ENCODE assay signal across 9 cellular contexts in genomic region chr4:140567722-140568121, GRCh38. TPM values are rescaled to one million over a fixed set of nuclear protein-coding genes. Genes with fewer than 3 reads are reported as not detected.
DNase-seq lines count a peak whose midpoint lies in the region; TF ChIP-seq lines count a peak whose summit lies in the region.
"Had no signal": no experiment of that assay in that cellular context is flagged by ENCODE, and none has a peak within 500 bp of the region (broad histone marks: within the 10 kb centered on the region; RNA-seq: fewer than 3 reads in every experiment).

No MANE protein-coding gene starts in this region.

- no peak overlapping the region for H3K27ac Mint-ChIP-seq in HFFc6

- intact Hi-C loops in dorsolateral prefrontal cortex (cut with DNase I), result no loop called here

- H3K9me3 Mint-ChIP-seq in HFFc6, result peaks cover 20% of the 10 kb centered on the region; the same call in 1 of the 2 replicates

- H3K4me3 ChIP-seq in adipocyte (ENCODE audit: low read length) (peak overlapping the region; percentile 67), iPS-20b (ENCODE audit: low read length) (peak overlapping the region; percentile 77), skeletal muscle satellite cell (ENCODE audit: low read length) (peak overlapping the region; percentile 49), dorsolateral prefrontal cortex (peak overlapping the region in 12 of 59 donors; percentile 5 to 67 (median 24))

- H3K9me3 ChIP-seq in adipocyte (ENCODE audit: control insufficient read depth, low read length) (peaks cover 27% of the 10 kb centered on the region), iPS-20b (ENCODE audit: insufficient read depth, low read depth, low read length) (no peaks in the 10 kb centered on the region; the same call in 1 of the 2 replicates), skeletal muscle satellite cell (replicated peaks; ENCODE audit: low read length) (peaks cover 8% of the 10 kb centered on the region)

- DNase-seq in HFFc6 (no peak), adipocyte (ENCODE audit: low read depth) (peak; percentile 21), dorsolateral prefrontal cortex (no peak), NCI-H226 (no peak)
- no peak for DNase-seq in stimulated activated CD4-positive, alpha-beta T cell treated with anti-CD3 and anti-CD28 coated beads, Interleukin-4, amount 100 ng/mL, for 4 hours
- no peak for DNase-seq in activated CD4-positive, CD25-positive, alpha-beta regulatory T cell treated with anti-CD3 and anti-CD28 coated beads, Interleukin-2, amount 50 U/mL, for 72 hours

- TF ChIP-seq CTCF in HFFc6 (IDR thresholded peaks at IDR 0.05) (no peak), dorsolateral prefrontal cortex (IDR thresholded peaks at IDR 0.05 in 54 of 56, conservative IDR thresholded peaks at IDR 0.05 in 2 of 56; ENCODE audit: low read depth in 1 of 56, partially characterized antibody in 56 of 56) (no peak)

- peaks cover 31% of the 10 kb centered on the region for H3K27me3 Mint-ChIP-seq in HFFc6 (ENCODE audit: insufficient read depth)

- peak overlapping the region; percentile 18; the same call in 1 of the 2 replicates for H3K4me3 Mint-ChIP-seq in HFFc6

- H3K9ac ChIP-seq in adipocyte (ENCODE audit: low read length), result no peak overlapping the region
- no peak overlapping the region for H3K9ac ChIP-seq in iPS-20b (ENCODE audit: low read depth, low read length)
- H3K9ac ChIP-seq in skeletal muscle satellite cell (ENCODE audit: low read depth, low read length), result no peak overlapping the region

- H3K27me3 ChIP-seq in adipocyte (replicated peaks; ENCODE audit: control insufficient read depth, insufficient read depth, low read length) (peaks cover 56% of the 10 kb centered on the region), iPS-20b (ENCODE audit: insufficient read depth, low read length) (peaks cover 80% of the 10 kb centered on the region), skeletal muscle satellite cell (ENCODE audit: control insufficient read depth, insufficient read depth, low read length) (peaks cover 86% of the 10 kb centered on the region), dorsolateral prefrontal cortex (peaks cover 6 to 74% (median 47%) of the 10 kb centered on the region in 45 donors)

- peak overlapping the region; percentile 69 for H3K4me2 ChIP-seq in skeletal muscle satellite cell (ENCODE audit: low read length)

- H3K4me1 ChIP-seq in adipocyte (ENCODE audit: control insufficient read depth, insufficient read depth, low read length), result peaks cover 18% of the 10 kb centered on the region
- peaks cover 9% of the 10 kb centered on the region; the same call in 1 of the 2 replicates for H3K4me1 ChIP-seq in iPS-20b (ENCODE audit: insufficient read depth, low read length)
- H3K4me1 ChIP-seq in skeletal muscle satellite cell (ENCODE audit: control insufficient read depth, insufficient read depth, low read length), result peaks cover 14% of the 10 kb centered on the region

- 0 out of 2 replicates have a peak, but pooled peaks cover 4% of the 10 kb centered on the region for H3K36me3 Mint-ChIP-seq in HFFc6 (ENCODE audit: low read depth)

- no peaks in the 10 kb centered on the region for H3K4me1 Mint-ChIP-seq in HFFc6 (ENCODE audit: low read depth)

- no peak overlapping the region for H3K27ac ChIP-seq in iPS-20b (ENCODE audit: low read length)
- H3K27ac ChIP-seq in dorsolateral prefrontal cortex, result no peak overlapping the region

- no peaks in the 10 kb centered on the region for H3K36me3 ChIP-seq in adipocyte (ENCODE audit: control insufficient read depth, insufficient read depth, low read length, severe bottlenecking)
- no peaks in the 10 kb centered on the region for H3K36me3 ChIP-seq in iPS-20b (ENCODE audit: insufficient read depth, low read depth, low read length)
- no peaks in the 10 kb centered on the region for H3K36me3 ChIP-seq in skeletal muscle satellite cell (ENCODE audit: insufficient read depth, low read length)

RNA-seq across cellular contexts. Expression of gene UCP1, which starts 1.0 kb away (rescaled TPM):
- total RNA-seq in HFFc6 (2021; fragmentation: NEBNext Ultra II Directional; extraction: Animal tissue kit (Norgen Biotek cat#: 25700)), result not detected
- not detected in 2 replicates for total RNA-seq in skeletal muscle satellite cell (2012; rRNA removed)
- not detected for total RNA-seq in dorsolateral prefrontal cortex
- total RNA-seq: activated CD8-positive, alpha-beta memory T cell treated with anti-CD3 and anti-CD28 coated beads for 36 hours had no signal

RNA-seq across cellular contexts. Expression of gene ELMOD2, which starts 43.8 kb away (rescaled TPM):
- 10 to 100 TPM; 18.9 to 23.7 (median 21.2) TPM for total RNA-seq in HFFc6 (2021; fragmentation: NEBNext Ultra II Directional; extraction: Animal tissue kit (Norgen Biotek cat#: 25700))
- 27.1 and 27.7 TPM in 2 replicates for total RNA-seq in skeletal muscle satellite cell (2012; rRNA removed)
- total RNA-seq in dorsolateral prefrontal cortex, result 10 to 100 TPM; 12.8 to 30.1 (median 20.9) TPM
